ENCODE assay signal across 1 cellular context in genomic region chr6:1027109-1027794, GRCh38.
TF ChIP-seq lines count a peak whose summit lies in the region.

No MANE protein-coding gene starts in this region.

TF ChIP-seq in GM23338, 12 proteins besides CTCF, POLR2A, EP300 and RAD21 (continued from another document):
- TF ChIP-seq, protein P1, sequence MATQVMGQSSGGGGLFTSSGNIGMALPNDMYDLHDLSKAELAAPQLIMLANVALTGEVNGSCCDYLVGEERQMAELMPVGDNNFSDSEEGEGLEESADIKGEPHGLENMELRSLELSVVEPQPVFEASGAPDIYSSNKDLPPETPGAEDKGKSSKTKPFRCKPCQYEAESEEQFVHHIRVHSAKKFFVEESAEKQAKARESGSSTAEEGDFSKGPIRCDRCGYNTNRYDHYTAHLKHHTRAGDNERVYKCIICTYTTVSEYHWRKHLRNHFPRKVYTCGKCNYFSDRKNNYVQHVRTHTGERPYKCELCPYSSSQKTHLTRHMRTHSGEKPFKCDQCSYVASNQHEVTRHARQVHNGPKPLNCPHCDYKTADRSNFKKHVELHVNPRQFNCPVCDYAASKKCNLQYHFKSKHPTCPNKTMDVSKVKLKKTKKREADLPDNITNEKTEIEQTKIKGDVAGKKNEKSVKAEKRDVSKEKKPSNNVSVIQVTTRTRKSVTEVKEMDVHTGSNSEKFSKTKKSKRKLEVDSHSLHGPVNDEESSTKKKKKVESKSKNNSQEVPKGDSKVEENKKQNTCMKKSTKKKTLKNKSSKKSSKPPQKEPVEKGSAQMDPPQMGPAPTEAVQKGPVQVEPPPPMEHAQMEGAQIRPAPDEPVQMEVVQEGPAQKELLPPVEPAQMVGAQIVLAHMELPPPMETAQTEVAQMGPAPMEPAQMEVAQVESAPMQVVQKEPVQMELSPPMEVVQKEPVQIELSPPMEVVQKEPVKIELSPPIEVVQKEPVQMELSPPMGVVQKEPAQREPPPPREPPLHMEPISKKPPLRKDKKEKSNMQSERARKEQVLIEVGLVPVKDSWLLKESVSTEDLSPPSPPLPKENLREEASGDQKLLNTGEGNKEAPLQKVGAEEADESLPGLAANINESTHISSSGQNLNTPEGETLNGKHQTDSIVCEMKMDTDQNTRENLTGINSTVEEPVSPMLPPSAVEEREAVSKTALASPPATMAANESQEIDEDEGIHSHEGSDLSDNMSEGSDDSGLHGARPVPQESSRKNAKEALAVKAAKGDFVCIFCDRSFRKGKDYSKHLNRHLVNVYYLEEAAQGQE (IDR thresholded peaks at IDR 0.05; ENCODE audit: unreplicated experiment): no peak
- TF ChIP-seq POLR2AphosphoS5 (IDR thresholded peaks at IDR 0.05; ENCODE audit: low read depth) (no peak), ZNF114 (CRISPR knock-in tag; IDR thresholded peaks at IDR 0.05) (no peak), ZNF331 (CRISPR knock-in tag; IDR thresholded peaks at IDR 0.05; ENCODE audit: low read depth) (no peak), JUNB (IDR thresholded peaks at IDR 0.05; ENCODE audit: unreplicated experiment) (no peak), NANOG (IDR thresholded peaks at IDR 0.05; ENCODE audit: borderline replicate concordance) (no peak), EZH2 (IDR thresholded peaks at IDR 0.05; ENCODE audit: low read depth, unreplicated experiment) (no peak)
- TF ChIP-seq, protein P2, sequence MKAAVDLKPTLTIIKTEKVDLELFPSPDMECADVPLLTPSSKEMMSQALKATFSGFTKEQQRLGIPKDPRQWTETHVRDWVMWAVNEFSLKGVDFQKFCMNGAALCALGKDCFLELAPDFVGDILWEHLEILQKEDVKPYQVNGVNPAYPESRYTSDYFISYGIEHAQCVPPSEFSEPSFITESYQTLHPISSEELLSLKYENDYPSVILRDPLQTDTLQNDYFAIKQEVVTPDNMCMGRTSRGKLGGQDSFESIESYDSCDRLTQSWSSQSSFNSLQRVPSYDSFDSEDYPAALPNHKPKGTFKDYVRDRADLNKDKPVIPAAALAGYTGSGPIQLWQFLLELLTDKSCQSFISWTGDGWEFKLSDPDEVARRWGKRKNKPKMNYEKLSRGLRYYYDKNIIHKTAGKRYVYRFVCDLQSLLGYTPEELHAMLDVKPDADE (IDR thresholded peaks at IDR 0.05): no peak
